ENCODE assay signal across 34 cellular contexts in genomic region chr10:9315292-9315691, GRCh38.
"Had no signal": no experiment of that assay in that cellular context is flagged by ENCODE, and none has a peak within 500 bp of the region (broad histone marks: within the 10 kb centered on the region; RNA-seq: fewer than 3 reads in every experiment).

No MANE protein-coding gene starts in this region.

- H3K4me3 Mint-ChIP-seq: activated B cell treated with CpG ODN at 0.5 μM for 24 hours; activated CD4-positive, alpha-beta memory T cell treated with anti-CD3 and anti-CD28 coated beads for 36 hours; activated CD4-positive, alpha-beta T cell treated with anti-CD3 and anti-CD28 coated beads, Interleukin-2, amount 10 ng/mL, durations not matched to agents 24 days and 14 days; activated CD8-positive, alpha-beta T cell treated with anti-CD3 and anti-CD28 coated beads for 36 hours; activated naive CD4-positive, alpha-beta T cell treated with anti-CD3 and anti-CD28 coated beads, Interleukin-2, amount 10 ng/mL, durations not matched to agents 7 days and 5 days; activated naive CD4-positive, alpha-beta T cell treated with anti-CD3 and anti-CD28 coated beads, Interleukin-2, amount 50 U/mL, for 24 hours; activated naive CD8-positive, alpha-beta T cell; activated naive CD8-positive, alpha-beta T cell treated with anti-CD3 and anti-CD28 coated beads, Interleukin-2, amount 10 ng/mL, durations not matched to agents 7 days and 5 days; activated naive CD8-positive, alpha-beta T cell treated with anti-CD3 and anti-CD28 coated beads, Interleukin-2, amount 50 U/mL, for 24 hours; activated T-cell treated with anti-CD3 and anti-CD28 coated beads, Interleukin-2, amount 50 U/mL, for 24 hours; brain; central memory CD8-positive, alpha-beta T cell; T-helper 1 cell treated with Interleukin-12 subunit alpha and Interleukin-12 subunit beta and Interleukin-4 antibody, amounts not matched to agents 30 μg/mL and 1 μg/mL, for 36 hours; T-helper 2 cell treated with Interferon-gamma antibody and Interleukin-4, amounts not matched to agents 5 μg/mL and 100 μg/mL, for 36 hours had no signal

- H3K4me1 Mint-ChIP-seq: activated B cell treated with CpG ODN at 0.5 μM for 24 hours; activated CD4-positive, alpha-beta T cell treated with anti-CD3 and anti-CD28 coated beads, Interleukin-2, amount 10 ng/mL, durations not matched to agents 24 days and 14 days; activated naive CD4-positive, alpha-beta T cell treated with anti-CD3 and anti-CD28 coated beads, Interleukin-2, amount 10 ng/mL, durations not matched to agents 7 days and 5 days; activated naive CD4-positive, alpha-beta T cell treated with anti-CD3 and anti-CD28 coated beads, Interleukin-2, amount 50 U/mL, for 24 hours; activated naive CD8-positive, alpha-beta T cell treated with anti-CD3 and anti-CD28 coated beads, Interleukin-2, amount 10 ng/mL, durations not matched to agents 7 days and 5 days; activated naive CD8-positive, alpha-beta T cell treated with anti-CD3 and anti-CD28 coated beads, Interleukin-2, amount 50 U/mL, for 24 hours; central memory CD8-positive, alpha-beta T cell had no signal

- H3K27ac Mint-ChIP-seq: activated B cell treated with CpG ODN at 0.5 μM for 24 hours; activated CD4-positive, alpha-beta memory T cell treated with anti-CD3 and anti-CD28 coated beads for 36 hours; activated CD4-positive, alpha-beta T cell treated with anti-CD3 and anti-CD28 coated beads, Interleukin-2, amount 10 ng/mL, durations not matched to agents 24 days and 14 days; activated CD8-positive, alpha-beta T cell treated with anti-CD3 and anti-CD28 coated beads for 36 hours; activated naive CD4-positive, alpha-beta T cell treated with anti-CD3 and anti-CD28 coated beads, Interleukin-2, amount 10 ng/mL, durations not matched to agents 7 days and 5 days; activated naive CD4-positive, alpha-beta T cell treated with anti-CD3 and anti-CD28 coated beads, Interleukin-2, amount 50 U/mL, for 24 hours; activated naive CD8-positive, alpha-beta T cell; activated naive CD8-positive, alpha-beta T cell treated with anti-CD3 and anti-CD28 coated beads, Interleukin-2, amount 10 ng/mL, durations not matched to agents 7 days and 5 days; activated naive CD8-positive, alpha-beta T cell treated with anti-CD3 and anti-CD28 coated beads, Interleukin-2, amount 50 U/mL, for 24 hours; activated T-cell treated with anti-CD3 and anti-CD28 coated beads, Interleukin-2, amount 50 U/mL, for 24 hours; activated T-helper 2 cell treated with anti-CD3 and anti-CD28 coated beads, Interferon-gamma antibody, Interleukin-2, Interleukin-4, amounts not matched to agents 10 μg/mL and 5 μg/mL and 100 μg/mL, durations not matched to agents 14 hours and 24 hours and 36 hours; brain; T-helper 1 cell treated with Interleukin-12 subunit alpha and Interleukin-12 subunit beta and Interleukin-4 antibody, amounts not matched to agents 30 μg/mL and 1 μg/mL, for 36 hours; T-helper 2 cell treated with Interferon-gamma antibody and Interleukin-4, amounts not matched to agents 5 μg/mL and 100 μg/mL, for 36 hours had no signal

- H3K4me3 ChIP-seq: ascending aorta, cardiac muscle cell had no signal

- H3K9me3 ChIP-seq: ascending aorta had no signal

- H3K4me1 ChIP-seq: ascending aorta had no signal

- H3K9me3 Mint-ChIP-seq: activated B cell treated with CpG ODN at 0.5 μM for 24 hours; activated CD4-positive, alpha-beta memory T cell treated with anti-CD3 and anti-CD28 coated beads for 36 hours; activated CD4-positive, alpha-beta T cell treated with anti-CD3 and anti-CD28 coated beads, Interleukin-2, amount 10 ng/mL, durations not matched to agents 24 days and 14 days; activated CD8-positive, alpha-beta T cell treated with anti-CD3 and anti-CD28 coated beads for 36 hours; activated naive CD4-positive, alpha-beta T cell treated with anti-CD3 and anti-CD28 coated beads, Interleukin-2, amount 10 ng/mL, durations not matched to agents 7 days and 5 days; activated naive CD4-positive, alpha-beta T cell treated with anti-CD3 and anti-CD28 coated beads, Interleukin-2, amount 50 U/mL, for 24 hours; activated naive CD8-positive, alpha-beta T cell treated with anti-CD3 and anti-CD28 coated beads, Interleukin-2, amount 10 ng/mL, durations not matched to agents 7 days and 5 days; activated naive CD8-positive, alpha-beta T cell treated with anti-CD3 and anti-CD28 coated beads, Interleukin-2, amount 50 U/mL, for 24 hours; activated T-cell treated with anti-CD3 and anti-CD28 coated beads, Interleukin-2, amount 50 U/mL, for 24 hours; activated T-helper 2 cell treated with anti-CD3 and anti-CD28 coated beads, Interferon-gamma antibody, Interleukin-2, Interleukin-4, amounts not matched to agents 10 μg/mL and 5 μg/mL and 100 μg/mL, durations not matched to agents 14 hours and 24 hours and 36 hours; brain; central memory CD8-positive, alpha-beta T cell; T-helper 1 cell treated with Interleukin-12 subunit alpha and Interleukin-12 subunit beta and Interleukin-4 antibody, amounts not matched to agents 30 μg/mL and 1 μg/mL, for 36 hours; T-helper 2 cell treated with Interferon-gamma antibody and Interleukin-4, amounts not matched to agents 5 μg/mL and 100 μg/mL, for 36 hours had no signal

- ATAC-seq: activated CD8-positive, alpha-beta T cell treated with anti-CD3 and anti-CD28 coated beads for 36 hours; activated naive CD8-positive, alpha-beta T cell treated with anti-CD3 and anti-CD28 coated beads, Interleukin-2, amount 50 U/mL, for 24 hours had no signal

- H3K36me3 Mint-ChIP-seq: activated CD4-positive, alpha-beta memory T cell treated with anti-CD3 and anti-CD28 coated beads for 36 hours; activated naive CD4-positive, alpha-beta T cell treated with anti-CD3 and anti-CD28 coated beads, Interleukin-2, amount 10 ng/mL, durations not matched to agents 7 days and 5 days; activated naive CD4-positive, alpha-beta T cell treated with anti-CD3 and anti-CD28 coated beads, Interleukin-2, amount 50 U/mL, for 24 hours; activated naive CD8-positive, alpha-beta T cell; activated naive CD8-positive, alpha-beta T cell treated with anti-CD3 and anti-CD28 coated beads, Interleukin-2, amount 10 ng/mL, durations not matched to agents 7 days and 5 days; brain had no signal

- DNase-seq: activated B cell treated with CpG ODN at 0.5 μM for 24 hours; activated CD4-positive, alpha-beta memory T cell treated with anti-CD3 and anti-CD28 coated beads for 36 hours; activated CD4-positive, alpha-beta T cell treated with anti-CD3 and anti-CD28 coated beads for 4 hours; activated CD4-positive, alpha-beta T cell treated with anti-CD3 and anti-CD28 coated beads, Interleukin-2, amount 10 ng/mL, durations not matched to agents 24 days and 14 days; activated CD4-positive, alpha-beta T cell treated with anti-CD3 and anti-CD28 coated beads, Interleukin-2, amount 50 U/mL, for 1 hour; activated CD4-positive, alpha-beta T cell treated with anti-CD3 and anti-CD28 coated beads, Interleukin-2, amount 50 U/mL, for 4 hours; activated CD4-positive, CD25-positive, alpha-beta regulatory T cell treated with anti-CD3 and anti-CD28 coated beads, Interleukin-2, amount 50 U/mL, for 72 hours; activated CD8-positive, alpha-beta memory T cell treated with anti-CD3 and anti-CD28 coated beads, Interleukin-2, amount 50 U/mL, for 4 hours; activated CD8-positive, alpha-beta T cell treated with anti-CD3 and anti-CD28 coated beads for 36 hours; activated effector memory CD4-positive, alpha-beta T cell treated with Interleukin-2 at 50 U/mL for 16 hours; activated gamma-delta T cell; activated naive CD4-positive, alpha-beta T cell treated with anti-CD3 and anti-CD28 coated beads, Interleukin-2, amount 10 ng/mL, durations not matched to agents 7 days and 5 days; activated naive CD4-positive, alpha-beta T cell treated with Interleukin-2 at 50 U/mL for 16 hours; activated naive CD8-positive, alpha-beta T cell treated with anti-CD3 and anti-CD28 coated beads, Interleukin-2, amount 10 ng/mL, durations not matched to agents 7 days and 5 days; activated naive CD8-positive, alpha-beta T cell treated with anti-CD3 and anti-CD28 coated beads, Interleukin-2, amount 50 U/mL, for 24 hours; activated T-cell treated with anti-CD3 and anti-CD28 coated beads for 4 hours; activated T-cell treated with anti-CD3 and anti-CD28 coated beads, Interleukin-2, amount 50 U/mL, for 24 hours; activated T-cell treated with anti-CD3 and anti-CD28 coated beads, Interleukin-2, amount 50 U/mL, for 48 hours; amygdala; anterior cingulate cortex; caudate nucleus; cerebellar nuclear complex; T-helper 2 cell; T-helper 9 cell had no signal

- H3K27me3 ChIP-seq: ascending aorta, cardiac muscle cell had no signal

- H3K36me3 ChIP-seq: ascending aorta, cardiac muscle cell had no signal

- H3K27ac ChIP-seq: ascending aorta, cardiac muscle cell, VCaP had no signal

- H3K27me3 Mint-ChIP-seq: activated B cell treated with CpG ODN at 0.5 μM for 24 hours had no signal
